8 cellular contexts compared by ENCODE assay signal in genomic region chr1:53197301-53198205, GRCh38. TPM values are rescaled to one million over a fixed set of nuclear protein-coding genes. Genes with fewer than 3 reads are reported as not detected.
DNase-seq lines count a peak whose midpoint lies in the region; ATAC-seq and TF ChIP-seq lines count a peak whose summit lies in the region.

No MANE protein-coding gene starts in this region.

- peak overlapping the region; percentile 98 for H3K27ac Mint-ChIP-seq in activated naive CD4-positive, alpha-beta T cell treated with anti-CD3 and anti-CD28 coated beads, Interleukin-2, amount 10 ng/mL, durations not matched to agents 7 days and 5 days
- peak overlapping the region; percentile 98 for H3K27ac Mint-ChIP-seq in activated CD4-positive, alpha-beta memory T cell treated with anti-CD3 and anti-CD28 coated beads for 36 hours

- POLR2A ChIA-PET in activated CD4-positive, alpha-beta memory T cell treated with anti-CD3 and anti-CD28 coated beads for 36 hours (lab: Charles Lee): interaction anchor here (0.6 to 1.3 kb wide), 3 partner anchors 18 to 129 kb away, joined by 3 read pairs; no protein-coding TSS in a partner anchor

- peak overlapping the region; percentile 89 to 100 (median 93) for H3K4me3 ChIP-seq in sigmoid colon

- DNase-seq in activated naive CD4-positive, alpha-beta T cell treated with anti-CD3 and anti-CD28 coated beads, Interleukin-2, amount 10 ng/mL, durations not matched to agents 7 days and 5 days: no peak
- DNase-seq in activated naive CD4-positive, alpha-beta T cell treated with Interleukin-2 at 50 U/mL for 16 hours: no peak
- no peak for DNase-seq in activated CD4-positive, alpha-beta memory T cell treated with anti-CD3 and anti-CD28 coated beads for 36 hours
- DNase-seq in left cardiac atrium (no peak), sigmoid colon (peak; percentile 58), NCI-H1105 (lab: John Stamatoyannopoulos, UW) (no peak), hippocampal formation (lab: John Stamatoyannopoulos, UW) (no peak)

- TF ChIP-seq POLR2A in sigmoid colon (IDR thresholded peaks at IDR 0.05): no peak

- WGBS in sigmoid colon, 2 donors: 33 to 34% methylated on average over 13 of the region's 13 CpGs

- H3K9me3 ChIP-seq in sigmoid colon: no peaks in the 10 kb centered on the region

- CTCF ChIA-PET in activated naive CD4-positive, alpha-beta T cell treated with anti-CD3 and anti-CD28 coated beads, Interleukin-2, amount 10 ng/mL, durations not matched to agents 7 days and 5 days (lab: Charles Lee): interaction anchor here (0.8 kb wide), 1 partner anchor 10 kb away, joined by 3 read pairs; no protein-coding TSS in a partner anchor
- CTCF ChIA-PET in activated CD4-positive, alpha-beta memory T cell treated with anti-CD3 and anti-CD28 coated beads for 36 hours (lab: Charles Lee): interaction anchor here (1.0 kb wide), 1 partner anchor 11 kb away, joined by 3 read pairs; no protein-coding TSS in a partner anchor

- no peaks in the 10 kb centered on the region for H3K27me3 ChIP-seq in sigmoid colon

- no peaks in the 10 kb centered on the region for H3K9me3 Mint-ChIP-seq in activated naive CD4-positive, alpha-beta T cell treated with anti-CD3 and anti-CD28 coated beads, Interleukin-2, amount 10 ng/mL, durations not matched to agents 7 days and 5 days
- H3K9me3 Mint-ChIP-seq in activated CD4-positive, alpha-beta memory T cell treated with anti-CD3 and anti-CD28 coated beads for 36 hours: no peaks in the 10 kb centered on the region

- peaks cover 0 to 38% (median 31%) of the 10 kb centered on the region in 4 donors for H3K4me1 ChIP-seq in sigmoid colon

- H3K4me3 Mint-ChIP-seq in activated naive CD4-positive, alpha-beta T cell treated with anti-CD3 and anti-CD28 coated beads, Interleukin-2, amount 10 ng/mL, durations not matched to agents 7 days and 5 days: peak overlapping the region; percentile 98
- peak overlapping the region; percentile 97 for H3K4me3 Mint-ChIP-seq in activated CD4-positive, alpha-beta memory T cell treated with anti-CD3 and anti-CD28 coated beads for 36 hours

- peak overlapping the region; percentile 99 to 100 (median 100) for H3K27ac ChIP-seq in sigmoid colon

- peaks cover 31% of the 10 kb centered on the region for H3K4me1 Mint-ChIP-seq in activated naive CD4-positive, alpha-beta T cell treated with anti-CD3 and anti-CD28 coated beads, Interleukin-2, amount 10 ng/mL, durations not matched to agents 7 days and 5 days
- H3K4me1 Mint-ChIP-seq in activated CD4-positive, alpha-beta memory T cell treated with anti-CD3 and anti-CD28 coated beads for 36 hours (ENCODE audit: low read depth): peaks cover 16% of the 10 kb centered on the region

- H3K36me3 Mint-ChIP-seq in activated naive CD4-positive, alpha-beta T cell treated with anti-CD3 and anti-CD28 coated beads, Interleukin-2, amount 10 ng/mL, durations not matched to agents 7 days and 5 days: peaks cover 32% of the 10 kb centered on the region
- peaks cover 10% of the 10 kb centered on the region for H3K36me3 Mint-ChIP-seq in activated CD4-positive, alpha-beta memory T cell treated with anti-CD3 and anti-CD28 coated beads for 36 hours

- peaks cover under 1 to 14% (median 9%) of the 10 kb centered on the region in 4 donors for H3K36me3 ChIP-seq in sigmoid colon

- peak; percentile 9 to 34 for ATAC-seq in left cardiac atrium
- ATAC-seq in GM21786 (IDR thresholded peaks at IDR 0.05; ENCODE audit: unreplicated experiment): no peak

- TF ChIP-seq EP300 in sigmoid colon (IDR thresholded peaks at IDR 0.05): no peak

- no peak for TF ChIP-seq CTCF in sigmoid colon (IDR thresholded peaks at IDR 0.05)

- intact Hi-C loops in activated CD4-positive, alpha-beta memory T cell treated with anti-CD3 and anti-CD28 coated beads for 36 hours (cut with micrococcal nuclease): loop anchor here (2.0 to 10.0 kb wide), 6 partner anchors 130 to 833 kb away; partner anchors contain the start of genes CC2D1B, LRP8, NDC1 and ZYG11B
- intact Hi-C loops in left cardiac atrium (cut with DNase I): no loop called here
- intact Hi-C loops in sigmoid colon (cut with DNase I): loop anchor here (1.0 to 10.0 kb wide), 2 partner anchors 23 to 493 kb away; partner anchors contain the start of gene CZIB

- no peaks in the 10 kb centered on the region for H3K27me3 Mint-ChIP-seq in activated naive CD4-positive, alpha-beta T cell treated with anti-CD3 and anti-CD28 coated beads, Interleukin-2, amount 10 ng/mL, durations not matched to agents 7 days and 5 days
- H3K27me3 Mint-ChIP-seq in activated CD4-positive, alpha-beta memory T cell treated with anti-CD3 and anti-CD28 coated beads for 36 hours: no peaks in the 10 kb centered on the region

RNA-seq across cellular contexts. Expression of gene CPT2, which starts 0.9 kb away (rescaled TPM):
- 10 to 100 TPM; 19.6 to 20.7 TPM for total RNA-seq in activated CD4-positive, alpha-beta memory T cell treated with anti-CD3 and anti-CD28 coated beads for 36 hours
- total RNA-seq in left cardiac atrium (10 to 100 TPM; 15.2 to 16.7 TPM), sigmoid colon (10 to 100 TPM in 3 of 4 donors, 1 to 10 TPM in 1; 8.0 to 14.1 (median 11.5) TPM)
- polyA plus RNA-seq in sigmoid colon: 10 to 100 TPM; 33.0 to 78.8 (median 52.9) TPM

RNA-seq across cellular contexts. Expression of gene CZIB, which starts 22.9 kb away (rescaled TPM):
- 10 to 100 TPM; 34.0 to 37.4 TPM for total RNA-seq in activated CD4-positive, alpha-beta memory T cell treated with anti-CD3 and anti-CD28 coated beads for 36 hours
- total RNA-seq in left cardiac atrium (10 to 100 TPM; 42.4 to 53.7 TPM), sigmoid colon (10 to 100 TPM; 79.2 to 95.6 (median 92.7) TPM)
- 10 to 100 TPM; 49.4 to 69.1 (median 51.8) TPM for polyA plus RNA-seq in sigmoid colon

RNA-seq across cellular contexts. Expression of gene MAGOH, which starts 40.8 kb away (rescaled TPM):
- 10 to 100 TPM; 85.7 to 89.5 TPM for total RNA-seq in activated CD4-positive, alpha-beta memory T cell treated with anti-CD3 and anti-CD28 coated beads for 36 hours
- 10 to 100 TPM; 26.1 to 26.4 TPM for total RNA-seq in left cardiac atrium
- total RNA-seq in sigmoid colon: 10 to 100 TPM; 12.2 to 46.4 (median 28.7) TPM
- 10 to 100 TPM; 73.9 to 98.4 (median 95.0) TPM for polyA plus RNA-seq in sigmoid colon

RNA-seq across cellular contexts. Expression of gene SLC1A7, which starts 55.1 kb away (rescaled TPM):
- total RNA-seq in activated CD4-positive, alpha-beta memory T cell treated with anti-CD3 and anti-CD28 coated beads for 36 hours: not detected
- total RNA-seq in left cardiac atrium: under 1 TPM; 0.31 to 0.85 TPM
- total RNA-seq in sigmoid colon: under 1 TPM in 3 of 4 donors, not detected in 1; 0.16 to 0.83 (median 0.54) TPM
- polyA plus RNA-seq in sigmoid colon: 1 to 10 TPM in 2 of 3 donors, under 1 TPM in 1; 0.86 to 1.6 (median 1.2) TPM

Comparison
In these comparisons a context has a peak if more than half of its experiments do, and no peak if none do; other contexts are left out.
1. intact Hi-C loops: an anchor here in activated CD4-positive, alpha-beta memory T cell treated with anti-CD3 and anti-CD28 coated beads for 36 hours (2.0 to 10.0 kb wide) and sigmoid colon (1.0 to 10.0 kb wide); none called in left cardiac atrium.